In the genomic region with DNA sequence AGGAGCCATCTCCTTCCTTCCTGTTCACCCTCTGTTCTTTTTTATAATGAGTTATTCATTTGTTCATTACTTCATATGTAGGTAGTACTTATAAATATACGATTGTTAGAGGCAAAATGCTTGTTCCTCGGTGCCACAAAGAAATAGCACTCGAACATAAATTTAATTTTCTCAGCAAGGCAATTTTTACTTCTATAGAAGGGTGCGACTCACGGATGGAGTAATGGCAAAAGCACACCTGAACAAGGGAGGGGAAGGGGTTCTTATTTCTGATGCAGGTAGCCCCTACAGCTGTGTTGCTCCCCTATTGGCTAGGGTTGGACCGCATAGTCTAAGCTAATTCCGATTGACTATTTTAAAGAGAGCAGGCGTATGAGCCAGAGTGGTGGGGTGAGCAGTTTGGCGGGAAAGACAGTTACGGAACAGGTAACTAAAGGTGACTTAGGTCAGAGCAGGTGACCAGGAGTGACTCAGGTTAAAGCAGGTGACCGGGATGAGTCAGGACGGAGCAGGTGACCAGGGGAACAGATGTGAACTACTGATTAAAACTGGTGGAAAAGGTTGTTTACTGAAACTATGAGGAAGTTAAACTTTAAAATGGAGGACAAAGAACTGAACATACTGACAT, we compare ENCODE assay signal across 10 cellular contexts. TPM values are rescaled to one million over a fixed set of nuclear protein-coding genes. Genes with fewer than 3 reads are reported as not detected.
DNase-seq lines count a peak whose midpoint lies in the region; ATAC-seq, FAIRE-seq and TF ChIP-seq lines count a peak whose summit lies in the region.
"Not testable (repeated sequence)": the region's sequence is repeated elsewhere in the genome, so short reads cannot be mapped to it uniquely, and the experiment has no call there.
"Had no signal": no experiment of that assay in that cellular context is flagged by ENCODE, and none has a peak within 500 bp of the region (broad histone marks: within the 10 kb centered on the region; RNA-seq: fewer than 3 reads in every experiment).

No MANE protein-coding gene starts in this region.

- not testable (repeated sequence) for H3K4me3 ChIP-seq in H1 (ENCODE audit: extremely low read depth in 1 of 4, insufficient read depth in 2 of 4, low read depth in 3 of 4, low read length in 4 of 4); left ventricle myocardium inferior; lower lobe of right lung; trophoblast cell (ENCODE audit: low read depth, low read length); subcutaneous abdominal adipose tissue (ENCODE audit: low read depth in 1 of 5, low read length in 5 of 5); upper lobe of right lung

- whole genome bisulfite sequencing in H1 (ENCODE audit: extremely low coverage in 1 of 2, insufficient coverage in 1 of 2, insufficient read length in 1 of 2, insufficient replicate concordance in 2 of 2, low coverage in 1 of 2, low lambda C conversion rate in 2 of 2, missing lambda C conversion rate in 1 of 2), 2 experiments, result 92% methylated on average over 12 of the region's 12 CpGs; no CpG with 5 or more reads in 1 of the 2 experiments
- no CpG with 5 or more reads among the region's 12 CpGs for WGBS in trophoblast cell (ENCODE audit: extremely low coverage, insufficient coverage, insufficient read length)

- H3K4me3 Mint-ChIP-seq in activated T-cell treated with anti-CD3 and anti-CD28 coated beads, Interleukin-2, amount 50 U/mL, for 72 hours, result not testable (repeated sequence)

- H3K79me1 ChIP-seq in H1 (ENCODE audit: low read depth, low read length); trophoblast cell (ENCODE audit: low read length): not testable (repeated sequence)

- not testable (repeated sequence) for H2BK5ac ChIP-seq in H1 (ENCODE audit: low read depth, low read length); trophoblast cell (ENCODE audit: low read depth, low read length, poor library complexity)

- H4K5ac ChIP-seq in H1 (ENCODE audit: insufficient read length, low read depth, low read length), result not testable (repeated sequence)

- H3K56ac ChIP-seq in H1 (replicated peaks; ENCODE audit: insufficient read length, low read depth, low read length), result not testable (repeated sequence)

- not testable (repeated sequence) for H4K8ac ChIP-seq in H1 (ENCODE audit: extremely low read depth, insufficient read depth, low read length); trophoblast cell (ENCODE audit: low read depth, low read length)

- FAIRE-seq in H1 (lab: Jason Lieb, UNC), result not testable (repeated sequence)

- H4K12ac ChIP-seq in trophoblast cell (ENCODE audit: low read depth, low read length), result not testable (repeated sequence)

- DNase-seq in DMS53 (lab: John Stamatoyannopoulos, UW) (peak; percentile 45), trophoblast cell (peak; percentile 76 to 78)
- not testable (repeated sequence) for DNase-seq in activated T-cell treated with anti-CD3 and anti-CD28 coated beads, Interleukin-2, amount 50 U/mL, for 72 hours; H1 (ENCODE audit: low read depth in 1 of 2, low spot score in 2 of 2); left ventricle myocardium inferior; lower lobe of right lung; upper lobe of right lung

- not testable (repeated sequence) for H3K4me1 Mint-ChIP-seq in activated T-cell treated with anti-CD3 and anti-CD28 coated beads, Interleukin-2, amount 50 U/mL, for 72 hours (ENCODE audit: low read depth)

- not testable (repeated sequence) for H3K18ac ChIP-seq in H1 (ENCODE audit: extremely low read depth, low read length); trophoblast cell (ENCODE audit: low read length)

- H4K20me1 ChIP-seq in H1 (replicated peaks in 1 of 2; ENCODE audit: control insufficient read depth in 1 of 2, insufficient read depth in 2 of 2, low read length in 2 of 2), result not testable (repeated sequence)

- not testable (repeated sequence) for H2BK20ac ChIP-seq in H1 (ENCODE audit: low read length)

- not testable (repeated sequence) for H3K9ac ChIP-seq in H1 (replicated peaks in 1 of 4; ENCODE audit: extremely low read depth in 1 of 4, low read depth in 3 of 4, low read length in 3 of 4); trophoblast cell (ENCODE audit: low read length); subcutaneous abdominal adipose tissue (ENCODE audit: low read length in 5 of 5)

- H4K91ac ChIP-seq in H1 (replicated peaks; ENCODE audit: insufficient read length, low read length); trophoblast cell (ENCODE audit: low read depth, low read length): not testable (repeated sequence)

- not testable (repeated sequence) for H3K23ac ChIP-seq in H1 (ENCODE audit: insufficient read length); trophoblast cell (ENCODE audit: low read length)

- not testable (repeated sequence) for H3K23me2 ChIP-seq in H1 (ENCODE audit: low read depth, low read length)

- TF ChIP-seq CTCF in H1 (IDR thresholded peaks at IDR 0.05; ENCODE audit: control extremely low read depth in 1 of 3, insufficient read depth in 1 of 3, low read depth in 1 of 3, low read length in 3 of 3); left ventricle myocardium inferior (IDR thresholded peaks at IDR 0.05; ENCODE audit: borderline replicate concordance); lower lobe of right lung (IDR thresholded peaks at IDR 0.05); upper lobe of right lung (IDR thresholded peaks at IDR 0.05): not testable (repeated sequence)

- not testable (repeated sequence) for TF ChIP-seq POLR2A in H1 (IDR thresholded peaks at IDR 0.05; ENCODE audit: control extremely low read depth in 1 of 2, low read depth in 2 of 2, low read length in 2 of 2)

- not testable (repeated sequence) for H3K4me2 ChIP-seq in H1 (ENCODE audit: insufficient read depth in 1 of 2, low read depth in 2 of 2, low read length in 2 of 2); trophoblast cell (ENCODE audit: low read length)

- not testable (repeated sequence) for H3K27ac ChIP-seq in H1 (ENCODE audit: low read depth, low read length); trophoblast cell (ENCODE audit: low read depth, low read length)
- H3K27ac ChIP-seq in left ventricle myocardium inferior (replicated peaks), result peak overlapping the region; percentile 85
- peak overlapping the region; percentile 83 for H3K27ac ChIP-seq in lower lobe of right lung
- peak overlapping the region; percentile 74 for H3K27ac ChIP-seq in subcutaneous abdominal adipose tissue (ENCODE audit: low read depth, low read length)
- peak overlapping the region; percentile 87 for H3K27ac ChIP-seq in upper lobe of right lung

- CTCF ChIA-PET in H1 (lab: Charles Lee; ENCODE audit: partially characterized antibody), result interaction anchor here (1.4 kb wide), 1 partner anchor 8 kb away, joined by 3 read pairs; no protein-coding TSS in a partner anchor

- not testable (repeated sequence) for ATAC-seq in activated T-cell treated with anti-CD3 and anti-CD28 coated beads, Interleukin-2, amount 50 U/mL, for 72 hours (replicated peaks in 1 of 2); lower lobe of right lung; upper lobe of right lung

- TF ChIP-seq RAD21 in H1 (IDR thresholded peaks at IDR 0.05 in 1 of 2, conservative IDR thresholded peaks at IDR 0.05 in 1 of 2; ENCODE audit: low read depth in 2 of 2, low read length in 2 of 2), result not testable (repeated sequence)

- not testable (repeated sequence) for H3K9me3 Mint-ChIP-seq in activated T-cell treated with anti-CD3 and anti-CD28 coated beads, Interleukin-2, amount 50 U/mL, for 72 hours

- not testable (repeated sequence) for H3K4ac ChIP-seq in H1 (replicated peaks; ENCODE audit: insufficient read length, low read depth, low read length); trophoblast cell (ENCODE audit: low read depth, low read length)

- not testable (repeated sequence) for TF ChIP-seq EP300 in H1 (IDR thresholded peaks at IDR 0.05; ENCODE audit: borderline replicate concordance in 1 of 2, low read depth in 2 of 2, low read length in 2 of 2)

- H3K79me2 ChIP-seq in H1 (ENCODE audit: control insufficient read depth in 1 of 2, insufficient read depth in 2 of 2, low read length in 2 of 2); trophoblast cell (ENCODE audit: control insufficient read depth, insufficient read depth, low read length, poor library complexity): not testable (repeated sequence)

- not testable (repeated sequence) for H3K27me3 ChIP-seq in H1 (replicated peaks in 1 of 4; ENCODE audit: control insufficient read depth in 3 of 4, extremely low read depth in 1 of 4, insufficient read depth in 3 of 4, low read length in 3 of 4); left ventricle myocardium inferior (ENCODE audit: low read depth); lower lobe of right lung (ENCODE audit: low read depth); trophoblast cell (ENCODE audit: insufficient read depth, low read length); subcutaneous abdominal adipose tissue (ENCODE audit: control insufficient read depth in 5 of 5, insufficient read depth in 4 of 5, low read length in 5 of 5); upper lobe of right lung

- peaks cover 34% of the 10 kb centered on the region for H3K27me3 Mint-ChIP-seq in activated T-cell treated with anti-CD3 and anti-CD28 coated beads, Interleukin-2, amount 50 U/mL, for 72 hours (ENCODE audit: low read depth)

- not testable (repeated sequence) for H3K14ac ChIP-seq in H1 (ENCODE audit: insufficient read length); trophoblast cell (ENCODE audit: low read length)

- not testable (repeated sequence) for H2BK12ac ChIP-seq in H1 (ENCODE audit: low read depth, low read length); trophoblast cell (ENCODE audit: low read length)

- H3K36me3 ChIP-seq in H1 (ENCODE audit: control insufficient read depth in 2 of 4, insufficient read depth in 4 of 4, low read length in 3 of 4); left ventricle myocardium inferior; lower lobe of right lung; trophoblast cell (ENCODE audit: control insufficient read depth in 1 of 2, insufficient read depth in 2 of 2, low read length in 2 of 2); subcutaneous abdominal adipose tissue (ENCODE audit: control insufficient read depth in 5 of 5, insufficient read depth in 5 of 5, low read length in 5 of 5); upper lobe of right lung: not testable (repeated sequence)

- peak overlapping the region; percentile 66 for H3K27ac Mint-ChIP-seq in activated T-cell treated with anti-CD3 and anti-CD28 coated beads, Interleukin-2, amount 50 U/mL, for 72 hours

- H2AFZ ChIP-seq in H1 (ENCODE audit: low read length); trophoblast cell (ENCODE audit: insufficient read depth, low read length, poor library complexity): not testable (repeated sequence)

- intact Hi-C loops in left ventricle myocardium inferior (cut with micrococcal nuclease), result loop anchor here (10.0 kb wide), 1 partner anchor 67 kb away; no protein-coding TSS in a partner anchor
- intact Hi-C loops in lower lobe of right lung (cut with DNase I); upper lobe of right lung (cut with DNase I): not testable (repeated sequence)

- not testable (repeated sequence) for H3K4me1 ChIP-seq in H1 (replicated peaks in 1 of 4; ENCODE audit: control insufficient read depth in 3 of 4, insufficient read depth in 4 of 4, low read length in 3 of 4); trophoblast cell (ENCODE audit: control insufficient read depth in 1 of 2, insufficient read depth in 2 of 2, low read length in 2 of 2)
- H3K4me1 ChIP-seq in left ventricle myocardium inferior (peaks cover 55% of the 10 kb centered on the region), lower lobe of right lung (peaks cover 70% of the 10 kb centered on the region), subcutaneous abdominal adipose tissue (ENCODE audit: control insufficient read depth in 5 of 5, insufficient read depth in 5 of 5, low read length in 5 of 5) (peaks cover 5 to 73% (median 36%) of the 10 kb centered on the region in 5 donors), upper lobe of right lung (peaks cover 47% of the 10 kb centered on the region)

- not testable (repeated sequence) for H2BK15ac ChIP-seq in H1 (ENCODE audit: low read length)

- not testable (repeated sequence) for H3K36me3 Mint-ChIP-seq in activated T-cell treated with anti-CD3 and anti-CD28 coated beads, Interleukin-2, amount 50 U/mL, for 72 hours (ENCODE audit: insufficient read depth in 2 of 2)

- POLR2A ChIA-PET in H1 (lab: Charles Lee; ENCODE audit: partially characterized antibody), result not testable (repeated sequence)

- not testable (repeated sequence) for H2BK120ac ChIP-seq in H1 (replicated peaks; ENCODE audit: low read depth, low read length); trophoblast cell (ENCODE audit: insufficient read depth, low read length, poor library complexity)

- H3K9me3 ChIP-seq in H1 (ENCODE audit: insufficient read depth in 2 of 2, low read depth in 1 of 2, low read length in 1 of 2); left ventricle myocardium inferior (replicated peaks); lower lobe of right lung; trophoblast cell (ENCODE audit: insufficient read depth, low read depth, low read length); subcutaneous abdominal adipose tissue (ENCODE audit: control insufficient read depth in 5 of 5, low read length in 5 of 5); upper lobe of right lung: not testable (repeated sequence)

- not testable (repeated sequence) for H2AK5ac ChIP-seq in H1 (ENCODE audit: low read depth, low read length); trophoblast cell (ENCODE audit: low read length)

RNA-seq across cellular contexts. Expression of a gene that starts 40.0 kb away (rescaled TPM):
- not detected for total RNA-seq in activated T-cell treated with anti-CD3 and anti-CD28 coated beads, Interleukin-2, amount 50 U/mL, for 72 hours
- 2.0 and 2.7 TPM in 2 replicates for total RNA-seq in H1 (2021; fragmentation: NEBNext Ultra II Directional; extraction: Animal tissue kit (Norgen Biotek cat#: 25700))
- polyA plus RNA-seq in H1 (2011; rRNA removed), result 1.2 and 1.6 TPM in 2 replicates
- 2.2 TPM for polyA plus RNA-seq in H1 (2011; cell fraction: cytosol; rRNA removed)
- polyA plus RNA-seq in H1 (2011; cell fraction: nucleus; rRNA removed), result 0.98 TPM
- polyA plus RNA-seq in H1 (2012, experiment 1 of 2), result 0.70 to 1.3 TPM (median 1.1 TPM) in 4 replicates
- polyA plus RNA-seq in H1 (2012, experiment 2 of 2), result 0.70 TPM
- 0.53 TPM for polyA plus RNA-seq in H1 (2013, experiment 1 of 2)
- 0.44 TPM for polyA plus RNA-seq in H1 (2013, experiment 2 of 2)
- polyA minus RNA-seq in H1 (2011; rRNA and poly(A)+ RNA removed), result 0.20 and 0.98 TPM in 2 replicates
- polyA minus RNA-seq in H1 (2011; cell fraction: cytosol; rRNA and poly(A)+ RNA removed), result 0.95 TPM
- 3.5 TPM for polyA minus RNA-seq in H1 (2011; cell fraction: nucleus; rRNA and poly(A)+ RNA removed)
- total RNA-seq in left ventricle myocardium inferior (8.4 TPM), lower lobe of right lung (56.4 TPM), upper lobe of right lung (65.1 TPM)
- polyA plus RNA-seq in trophoblast cell (2013), result 19.6 and 19.9 TPM in 2 replicates
- total RNA-seq: CD8-positive, alpha-beta T cell; GM23248 had no signal
- polyA plus RNA-seq: GM23248 had no signal
